In genomic region chr17:57424777-57425188, GRCh38 we compare ENCODE assay signal across 12 cellular contexts.
DNase-seq lines count a peak whose midpoint lies in the region; ATAC-seq, FAIRE-seq and TF ChIP-seq lines count a peak whose summit lies in the region.
"Had no signal": no experiment of that assay in that cellular context is flagged by ENCODE, and none has a peak within 500 bp of the region (broad histone marks: within the 10 kb centered on the region; RNA-seq: fewer than 3 reads in every experiment).

No MANE protein-coding gene starts in this region.

- FAIRE-seq in H54 (lab: Jason Lieb, UNC) (peak; percentile 38), GM12878 (lab: Jason Lieb, UNC) (no peak)

- BruUV-seq in GM12878 (replicated peaks; lab: Mats Ljungman, UMichigan) = no TSS peak

- peak overlapping the region; percentile 47; the same call in 1 of the 2 replicates for H3K27ac ChIP-seq in GM12878 (ENCODE audit: control insufficient read depth, insufficient read depth)
- no peak overlapping the region for H3K27ac ChIP-seq in substantia nigra (ENCODE audit: low read depth, low read length, poor library complexity, severe bottlenecking)

- TF ChIP-seq POLR2A in H54 (IDR thresholded peaks at IDR 0.05; ENCODE audit: low read depth, low read length) (no peak), GM12878 (IDR thresholded peaks at IDR 0.05; ENCODE audit: low read depth, low read length) (no peak)

- H3K4me1 ChIP-seq in GM12878 (ENCODE audit: control insufficient read depth, insufficient read depth, low read length) = peaks cover 51% of the 10 kb centered on the region

- no peaks in the 10 kb centered on the region for H4K20me1 ChIP-seq in GM12878 (ENCODE audit: control insufficient read depth, insufficient read depth)

- peaks cover 37% of the 10 kb centered on the region for H3K79me2 ChIP-seq in GM12878 (ENCODE audit: control insufficient read depth, insufficient read depth, low read length)

- DNase-seq in H54 (ENCODE audit: insufficient read length, low spot score) (peak; percentile 56), M059J (ENCODE audit: low read depth) (peak; percentile 85), GM12878 (ENCODE audit: low read depth, low spot score) (no peak), nephron progenitor cell (peak; percentile 26), NCI-H187 (lab: John Stamatoyannopoulos, UW) (no peak), AG08396 (ENCODE audit: low spot score) (no peak), substantia nigra (lab: John Stamatoyannopoulos, UW) (no peak)
- DNase-seq: activated CD4-positive, alpha-beta memory T cell treated with anti-CD3 and anti-CD28 coated beads, Interleukin-2, amount 10 ng/mL, durations not matched to agents 7 days and 5 days; DMS79; left cardiac atrium; Right ventricle myocardium superior had no signal

- ATAC-seq in GM12878 = no peak
- ATAC-seq in HG03442 (IDR thresholded peaks at IDR 0.05; ENCODE audit: unreplicated experiment) = no peak

- H3K4me3 Mint-ChIP-seq in nephron progenitor cell = peak overlapping the region; percentile 2
- H3K4me3 Mint-ChIP-seq: activated CD4-positive, alpha-beta memory T cell treated with anti-CD3 and anti-CD28 coated beads, Interleukin-2, amount 10 ng/mL, durations not matched to agents 7 days and 5 days had no signal

- no peaks in the 10 kb centered on the region for H3K27me3 Mint-ChIP-seq in nephron progenitor cell (ENCODE audit: low read depth, poor library complexity)
- H3K27me3 Mint-ChIP-seq: activated CD4-positive, alpha-beta memory T cell treated with anti-CD3 and anti-CD28 coated beads, Interleukin-2, amount 10 ng/mL, durations not matched to agents 7 days and 5 days had no signal

- RAD21 ChIA-PET in GM12878 (lab: Charles Lee; ENCODE audit: unreplicated experiment) = interaction anchor here (1.7 to 2.3 kb wide), 3 partner anchors 16 to 54 kb away, joined by 4 to 16 read pairs (median 10); no protein-coding TSS in a partner anchor

- no peak overlapping the region for H2AFZ ChIP-seq in GM12878 (ENCODE audit: control insufficient read depth, low read depth, low read length)

- WGBS in GM12878 (ENCODE audit: insufficient coverage, insufficient replicate concordance, low lambda C conversion rate, missing lambda C conversion rate) = 83% methylated on average over 5 of the region's 5 CpGs

- SMC1A ChIA-PET in GM12878 (lab: Charles Lee; ENCODE audit: uncharacterized antibody, unreplicated experiment) = interaction anchor here (1.0 to 7.9 kb wide), 5 partner anchors 16 to 181 kb away, joined by 3 to 53 read pairs (median 8); no protein-coding TSS in a partner anchor

- TF ChIP-seq CTCF in GM12878 (IDR thresholded peaks at IDR 0.05 in 2 of 3, conservative IDR thresholded peaks at IDR 0.05 in 1 of 3; ENCODE audit: control insufficient read depth in 2 of 3, extremely low read depth in 1 of 3, insufficient read depth in 1 of 3, low read depth in 3 of 3, low read length in 3 of 3) (no peak), nephron progenitor cell (IDR thresholded peaks at IDR 0.05) (no peak)

- H3K9me3 Mint-ChIP-seq in nephron progenitor cell = peaks cover 38% of the 10 kb centered on the region
- H3K9me3 Mint-ChIP-seq: activated CD4-positive, alpha-beta memory T cell treated with anti-CD3 and anti-CD28 coated beads, Interleukin-2, amount 10 ng/mL, durations not matched to agents 7 days and 5 days had no signal

- peaks cover 69% of the 10 kb centered on the region for H3K4me1 Mint-ChIP-seq in nephron progenitor cell

- TF ChIP-seq RAD21 in GM12878 (IDR thresholded peaks at IDR 0.05; ENCODE audit: insufficient read depth, low read depth, low read length) = no peak

- H3K4me3 ChIP-seq in GM12878 = no peak overlapping the region

- no peak for TF ChIP-seq EP300 in GM12878 (IDR thresholded peaks at IDR 0.05; ENCODE audit: borderline replicate concordance in 1 of 2, control insufficient read depth in 1 of 2, low read depth in 2 of 2, low read length in 2 of 2)

- intact Hi-C loops in GM12878 (cut with micrococcal nuclease; ENCODE audit: unreplicated experiment) = loop anchor here (5.0 kb wide), 1 partner anchor 67 kb away; no protein-coding TSS in a partner anchor

- POLR2A ChIA-PET in GM12878 (lab: Charles Lee) = interaction anchor here (1.2 to 1.9 kb wide), 2 partner anchors 16 to 55 kb away, joined by 3 to 7 read pairs; no protein-coding TSS in a partner anchor

- 0 out of 2 replicates have a peak overlapping the region, but pooled peaks have one; percentile 11 for H3K4me2 ChIP-seq in GM12878 (ENCODE audit: control insufficient read depth, insufficient read depth)

- H3K27ac Mint-ChIP-seq in nephron progenitor cell = peak overlapping the region; percentile 63
- H3K27ac Mint-ChIP-seq: activated CD4-positive, alpha-beta memory T cell treated with anti-CD3 and anti-CD28 coated beads, Interleukin-2, amount 10 ng/mL, durations not matched to agents 7 days and 5 days had no signal

- in situ Hi-C loops in GM12878 (cut with MboI) = no loop called here

- H3K36me3 Mint-ChIP-seq in nephron progenitor cell (ENCODE audit: low read depth) = peaks cover 74% of the 10 kb centered on the region

- CTCF ChIA-PET in GM12878 (lab: Yijun Ruan, JAX) = interaction anchor here (1.2 to 2.3 kb wide), 3 partner anchors 12 to 247 kb away, joined by 3 to 17 read pairs (median 9); no protein-coding TSS in a partner anchor

- no peaks in the 10 kb centered on the region for H3K27me3 ChIP-seq in GM12878 (replicated peaks in 1 of 2; ENCODE audit: control insufficient read depth in 2 of 2, insufficient read depth in 2 of 2, low read length in 1 of 2)

- no peak overlapping the region for H3K9ac ChIP-seq in GM12878 (ENCODE audit: control insufficient read depth, insufficient read depth, low read length)

- H3K36me3 ChIP-seq in GM12878 (ENCODE audit: control insufficient read depth in 2 of 2, insufficient read depth in 2 of 2, low read length in 1 of 2) = peaks cover 2 to 3% of the 10 kb centered on the region in 2 experiments; a peak in 3 of 4 replicates

- no peaks in the 10 kb centered on the region; the same call in 2 of the 3 replicates for H3K9me3 ChIP-seq in GM12878 (replicated peaks; ENCODE audit: control insufficient read depth, insufficient read depth, low read length)

TF ChIP-seq in GM12878, 131 proteins besides CTCF, POLR2A, EP300 and RAD21:
- TF ChIP-seq SRF (IDR thresholded peaks at IDR 0.05; ENCODE audit: low read depth in 2 of 2, low read length in 2 of 2) (no peak), EED (IDR thresholded peaks at IDR 0.05; ENCODE audit: low read depth) (peak; percentile 57; the same call in 1 of the 2 replicates)
TF ChIP-seq in GM12878: peak in this region for 1.

Comparison
In these comparisons a context has a peak if more than half of its experiments do, and no peak if none do; other contexts are left out.
1. DNase-seq: peak in H54 (single experiment), M059J (single experiment) and nephron progenitor cell (single experiment); none in GM12878 (single experiment), NCI-H187 (0 of 2), AG08396 (single experiment) and substantia nigra (0 of 49).